Comparison of ENCODE assay signal across 11 cellular contexts in genomic region chr17:42409467-42410351, GRCh38. TPM values are rescaled to one million over a fixed set of nuclear protein-coding genes. Genes with fewer than 3 reads are reported as not detected.
DNase-seq lines count a peak whose midpoint lies in the region; ATAC-seq and TF ChIP-seq lines count a peak whose summit lies in the region.
"Had no signal": no experiment of that assay in that cellular context is flagged by ENCODE, and none has a peak within 500 bp of the region (broad histone marks: within the 10 kb centered on the region; RNA-seq: fewer than 3 reads in every experiment).

No MANE protein-coding gene starts in this region.

- POLR2A ChIA-PET in HEK293 (lab: Yijun Ruan, JAX), result interaction anchor here (0.6 to 6.3 kb wide), 5 partner anchors 9 to 183 kb away, joined by 4 to 53 read pairs (median 5); partner anchors contain the start of genes CAVIN1 and STAT3

- CTCF ChIA-PET in HEK293 (lab: Yijun Ruan, JAX), result interaction anchor here (0.6 to 13.6 kb wide), 9 partner anchors 14 to 1444 kb away, joined by 3 to 378 read pairs (median 4); partner anchors contain the start of gene CAVIN1

- DNase-seq in left ventricle myocardium superior, result peak; percentile 66
- DNase-seq in spleen, result no peak
- DNase-seq in superior temporal gyrus (ENCODE audit: extremely low spot score), result no peak
- DNase-seq in NCI-H2029 (lab: John Stamatoyannopoulos, UW), result no peak
- DNase-seq: activated CD4-positive, alpha-beta T cell treated with anti-CD3 and anti-CD28 coated beads for 48 hours; KBM-7; stimulated activated naive CD4-positive, alpha-beta T cell had no signal

- H3K27ac ChIP-seq in HEK293 (ENCODE audit: extremely low read depth, low read depth, low read length) (no peak overlapping the region), angular gyrus (ENCODE audit: low read depth, low read length) (peak overlapping the region; percentile 80), spleen (peak overlapping the region; percentile 24 to 87 (median 76))

- H3K4me1 ChIP-seq in HEK293 (ENCODE audit: control insufficient read depth, insufficient read depth, low read length) (0 out of 2 replicates have a peak, but pooled peaks cover 3% of the 10 kb centered on the region), spleen (peaks cover 29 to 99% (median 70%) of the 10 kb centered on the region in 6 donors)

- H3K9me3 ChIP-seq in HEK293 (ENCODE audit: control insufficient read depth, insufficient read depth, low read depth, low read length), result no peaks in the 10 kb centered on the region
- H3K9me3 ChIP-seq in spleen, result no peaks in the 10 kb centered on the region

- no peak for TF ChIP-seq CTCF in HEK293 (tag by site-specific recombination; IDR thresholded peaks at IDR 0.05)
- no peak for TF ChIP-seq CTCF in spleen (IDR thresholded peaks at IDR 0.05 in 8 of 11, conservative IDR thresholded peaks at IDR 0.05 in 3 of 11)

- intact Hi-C loops in left ventricle myocardium superior (cut with micrococcal nuclease), result loop anchor here (10.0 kb wide), 1 partner anchor 85 kb away; no protein-coding TSS in a partner anchor
- intact Hi-C loops in spleen (cut with DNase I; ENCODE audit: low total_unique reads), result loop anchor here (5.0 kb wide), 1 partner anchor 87 kb away; no protein-coding TSS in a partner anchor

- 37 to 52% (median 38%) methylated on average over 5 to 8 of the region's 8 CpGs for WGBS in spleen, 5 donors

- no peaks in the 10 kb centered on the region for H3K27me3 ChIP-seq in spleen (replicated peaks in 1 of 7)

- H3K36me3 ChIP-seq in HEK293 (ENCODE audit: control insufficient read depth in 2 of 2, insufficient read depth in 1 of 2, low read length in 2 of 2), result peaks cover 0 to 5% of the 10 kb centered on the region in 2 experiments; a peak in 1 of 3 replicates
- peaks cover 0 to 7% (median 3%) of the 10 kb centered on the region in 6 donors for H3K36me3 ChIP-seq in spleen

- H3K4me3 ChIP-seq in HEK293 (ENCODE audit: low read depth, low read length) (no peak overlapping the region), spleen (no peak overlapping the region)

- TF ChIP-seq POLR2A in spleen (IDR thresholded peaks at IDR 0.05), result no peak

- ATAC-seq in left ventricle myocardium superior (peak; percentile 47), GM21381 (IDR thresholded peaks at IDR 0.05; ENCODE audit: unreplicated experiment) (no peak), GM19023 (IDR thresholded peaks at IDR 0.05; ENCODE audit: unreplicated experiment) (no peak)

TF ChIP-seq in HEK293, 187 proteins besides CTCF, POLR2A, EP300 and RAD21:
- TF ChIP-seq KLF1 (tag by site-specific recombination; IDR thresholded peaks at IDR 0.05) (peak; percentile 78), SP2 (tag by site-specific recombination; IDR thresholded peaks at IDR 0.05) (peak; percentile 36), ZNF600 (tag by site-specific recombination; IDR thresholded peaks at IDR 0.05) (peak; percentile 42; the same call in 1 of the 2 replicates), KLF7 (tag by site-specific recombination; IDR thresholded peaks at IDR 0.05; ENCODE audit: borderline replicate concordance) (no peak), ZNF341 (tag by site-specific recombination; IDR thresholded peaks at IDR 0.05; ENCODE audit: low read depth) (peak; percentile 37; the same call in 1 of the 2 replicates)
- TF ChIP-seq, protein P1, sequence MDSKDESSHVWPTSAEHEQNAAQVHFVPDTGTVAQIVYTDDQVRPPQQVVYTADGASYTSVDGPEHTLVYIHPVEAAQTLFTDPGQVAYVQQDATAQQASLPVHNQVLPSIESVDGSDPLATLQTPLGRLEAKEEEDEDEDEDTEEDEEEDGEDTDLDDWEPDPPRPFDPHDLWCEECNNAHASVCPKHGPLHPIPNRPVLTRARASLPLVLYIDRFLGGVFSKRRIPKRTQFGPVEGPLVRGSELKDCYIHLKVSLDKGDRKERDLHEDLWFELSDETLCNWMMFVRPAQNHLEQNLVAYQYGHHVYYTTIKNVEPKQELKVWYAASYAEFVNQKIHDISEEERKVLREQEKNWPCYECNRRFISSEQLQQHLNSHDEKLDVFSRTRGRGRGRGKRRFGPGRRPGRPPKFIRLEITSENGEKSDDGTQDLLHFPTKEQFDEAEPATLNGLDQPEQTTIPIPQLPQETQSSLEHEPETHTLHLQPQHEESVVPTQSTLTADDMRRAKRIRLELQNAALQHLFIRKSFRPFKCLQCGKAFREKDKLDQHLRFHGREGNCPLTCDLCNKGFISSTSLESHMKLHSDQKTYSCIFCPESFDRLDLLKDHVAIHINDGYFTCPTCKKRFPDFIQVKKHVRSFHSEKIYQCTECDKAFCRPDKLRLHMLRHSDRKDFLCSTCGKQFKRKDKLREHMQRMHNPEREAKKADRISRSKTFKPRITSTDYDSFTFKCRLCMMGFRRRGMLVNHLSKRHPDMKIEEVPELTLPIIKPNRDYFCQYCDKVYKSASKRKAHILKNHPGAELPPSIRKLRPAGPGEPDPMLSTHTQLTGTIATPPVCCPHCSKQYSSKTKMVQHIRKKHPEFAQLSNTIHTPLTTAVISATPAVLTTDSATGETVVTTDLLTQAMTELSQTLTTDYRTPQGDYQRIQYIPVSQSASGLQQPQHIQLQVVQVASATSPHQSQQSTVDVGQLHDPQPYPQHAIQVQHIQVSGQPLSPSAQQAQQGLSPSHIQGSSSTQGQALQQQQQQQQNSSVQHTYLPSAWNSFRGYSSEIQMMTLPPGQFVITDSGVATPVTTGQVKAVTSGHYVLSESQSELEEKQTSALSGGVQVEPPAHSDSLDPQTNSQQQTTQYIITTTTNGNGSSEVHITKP (tag by site-specific recombination; IDR thresholded peaks at IDR 0.05), result peak; percentile 45; the same call in 1 of the 2 replicates

RNA-seq across cellular contexts. Expression of gene CAVIN1, which starts 13.3 kb away (rescaled TPM):
- total RNA-seq in left ventricle myocardium superior, result 216 TPM
- 100 to 1,000 TPM; 129 to 224 (median 150) TPM for total RNA-seq in spleen
- polyA plus RNA-seq in spleen, result 100 to 1,000 TPM in 1 of 3 donors, 10 to 100 TPM in 2; 25.3 to 129 (median 34.7) TPM

RNA-seq across cellular contexts. Expression of gene STAT3, which starts 21.5 kb away (rescaled TPM):
- 146 TPM for total RNA-seq in left ventricle myocardium superior
- total RNA-seq in spleen, result 100 to 1,000 TPM; 229 to 326 (median 266) TPM
- 10 to 100 TPM; 18.3 to 49.8 (median 24.1) TPM for polyA plus RNA-seq in spleen

RNA-seq across cellular contexts. Expression of gene ATP6V0A1, which starts 49.0 kb away (rescaled TPM):
- total RNA-seq in left ventricle myocardium superior (33.2 TPM), spleen (100 to 1,000 TPM in 5 of 7 donors, 10 to 100 TPM in 2; 87.4 to 140 (median 126) TPM)
- 10 to 100 TPM; 23.0 to 74.0 (median 50.7) TPM for polyA plus RNA-seq in spleen
